In genomic region chr7:39624202-39624807, GRCh38 we compare ENCODE assay signal across 8 cellular contexts. TPM values are rescaled to one million over a fixed set of nuclear protein-coding genes. Genes with fewer than 3 reads are reported as not detected.
DNase-seq lines count a peak whose midpoint lies in the region; ATAC-seq and TF ChIP-seq lines count a peak whose summit lies in the region.

No MANE protein-coding gene starts in this region.

- H3K9ac ChIP-seq in endodermal cell (ENCODE audit: extremely low read depth, low read length, poor library complexity, severe bottlenecking) = peak overlapping the region; percentile 87

- CTCF ChIA-PET in CD8-positive, alpha-beta memory T cell (lab: Charles Lee) = interaction anchor here (1.2 to 2.0 kb wide), 3 partner anchors 44 to 122 kb away, joined by 3 to 8 read pairs (median 4); no protein-coding TSS in a partner anchor
- CTCF ChIA-PET in T-cell (lab: Charles Lee) = interaction anchor here in 1 of 2 donors (0.8 to 5.5 kb wide), 4 partner anchors 36 to 123 kb away, joined by 3 to 31 read pairs (median 4); no protein-coding TSS in a partner anchor

- peaks cover 44 to 62% (median 61%) of the 10 kb centered on the region in 3 donors for H3K4me1 Mint-ChIP-seq in CD8-positive, alpha-beta memory T cell
- H3K4me1 Mint-ChIP-seq in T-cell = peaks cover 55 to 60% (median 57%) of the 10 kb centered on the region in 3 donors
- peaks cover 42% of the 10 kb centered on the region for H3K4me1 Mint-ChIP-seq in endodermal cell
- H3K4me1 Mint-ChIP-seq in natural killer cell = peaks cover 43 to 45% of the 10 kb centered on the region in 2 donors

- H3K36me3 Mint-ChIP-seq in CD8-positive, alpha-beta memory T cell = peaks cover 0 to 26% (median 0%) of the 10 kb centered on the region in 3 donors
- H3K36me3 Mint-ChIP-seq in T-cell (peaks cover 14% of the 10 kb centered on the region), endodermal cell (ENCODE audit: low read depth) (peaks cover 2% of the 10 kb centered on the region), natural killer cell (no peaks in the 10 kb centered on the region)

- DNase-seq in CD8-positive, alpha-beta memory T cell = no peak
- DNase-seq in HFF-Myc (ENCODE audit: extremely low read depth, low read depth) (no peak), T-cell (peak in 5 of 34 experiments; percentile 5 to 24 (median 13)), endodermal cell (no peak), natural killer cell (no peak), DMS153 treated with DMSO at 0.1 percent for 48 hours (lab: John Stamatoyannopoulos, UW; ENCODE audit: unreplicated experiment) (no peak), SHP77 treated with DMSO at 0.1 percent for 48 hours (lab: John Stamatoyannopoulos, UW) (no peak), retina (no peak)

- no peak for ATAC-seq in T-cell (replicated peaks in 1 of 4)
- no peak for ATAC-seq in natural killer cell

- TF ChIP-seq CTCF in HFF-Myc (IDR thresholded peaks at IDR 0.05; ENCODE audit: low read depth, low read length, missing control alignments) = no peak
- no peak for TF ChIP-seq CTCF in endodermal cell (conservative IDR thresholded peaks at IDR 0.05)
- TF ChIP-seq CTCF in natural killer cell (IDR thresholded peaks at IDR 0.05) = no peak

- peak overlapping the region; percentile 89 to 97 (median 94) for H3K4me3 Mint-ChIP-seq in CD8-positive, alpha-beta memory T cell
- H3K4me3 Mint-ChIP-seq in T-cell (peak overlapping the region; percentile 94 to 99 (median 99)), endodermal cell (peak overlapping the region; percentile 80), natural killer cell (peak overlapping the region; percentile 100)

- peak overlapping the region; percentile 83 for H3K27ac ChIP-seq in CD8-positive, alpha-beta memory T cell (ENCODE audit: low read depth, low read length)
- H3K27ac ChIP-seq in endodermal cell (ENCODE audit: low read depth, low read length) = no peak overlapping the region

- H3K27me3 ChIP-seq in CD8-positive, alpha-beta memory T cell (ENCODE audit: insufficient read depth, low read length, poor library complexity, severe bottlenecking) = no peaks in the 10 kb centered on the region
- H3K27me3 ChIP-seq in endodermal cell (ENCODE audit: control insufficient read depth, insufficient read depth, low read length, poor library complexity, severe bottlenecking) = no peaks in the 10 kb centered on the region

- intact Hi-C loops in natural killer cell (cut with micrococcal nuclease) = loop anchor here (5.0 kb wide), 1 partner anchor 108 kb away; no protein-coding TSS in a partner anchor

- peaks cover 53% of the 10 kb centered on the region for H3K4me1 ChIP-seq in CD8-positive, alpha-beta memory T cell (ENCODE audit: insufficient read depth, low read length)
- peaks cover 6% of the 10 kb centered on the region for H3K4me1 ChIP-seq in endodermal cell (ENCODE audit: control insufficient read depth, insufficient read depth, low read length)

- 7 to 20% methylated on average over 1 to 10 of the region's 11 CpGs for WGBS in endodermal cell (ENCODE audit: insufficient coverage in 1 of 2, insufficient read length in 1 of 2), 2 experiments

- peak overlapping the region; percentile 71 to 98 (median 92) for H3K27ac Mint-ChIP-seq in CD8-positive, alpha-beta memory T cell
- H3K27ac Mint-ChIP-seq in T-cell (peak overlapping the region; percentile 95 to 96), endodermal cell (peak overlapping the region; percentile 87), natural killer cell (peak overlapping the region; percentile 87 to 91)

- H3K27me3 Mint-ChIP-seq in CD8-positive, alpha-beta memory T cell = no peaks in the 10 kb centered on the region
- H3K27me3 Mint-ChIP-seq in T-cell = no peaks in the 10 kb centered on the region
- no peaks in the 10 kb centered on the region for H3K27me3 Mint-ChIP-seq in endodermal cell (ENCODE audit: insufficient read depth)
- H3K27me3 Mint-ChIP-seq in natural killer cell (ENCODE audit: low read depth in 2 of 2) = no peaks in the 10 kb centered on the region

- peak overlapping the region; percentile 75 for H3K4me3 ChIP-seq in CD8-positive, alpha-beta memory T cell (ENCODE audit: low read length)
- H3K4me3 ChIP-seq in HFF-Myc (replicated peaks; ENCODE audit: low read depth, low read length) (peak overlapping the region; percentile 78), endodermal cell (ENCODE audit: low read length) (peak overlapping the region; percentile 92)

- H3K9me3 Mint-ChIP-seq in CD8-positive, alpha-beta memory T cell = no peaks in the 10 kb centered on the region
- H3K9me3 Mint-ChIP-seq in T-cell (no peaks in the 10 kb centered on the region), endodermal cell (no peaks in the 10 kb centered on the region), natural killer cell (no peaks in the 10 kb centered on the region)

- H3K36me3 ChIP-seq in CD8-positive, alpha-beta memory T cell (ENCODE audit: insufficient read depth, low read length) = no peaks in the 10 kb centered on the region
- no peaks in the 10 kb centered on the region for H3K36me3 ChIP-seq in endodermal cell (ENCODE audit: control insufficient read depth, insufficient read depth, low read length)

- H3K9me3 ChIP-seq in CD8-positive, alpha-beta memory T cell (ENCODE audit: low read length) = no peaks in the 10 kb centered on the region
- H3K9me3 ChIP-seq in endodermal cell (ENCODE audit: control insufficient read depth, low read length) = no peaks in the 10 kb centered on the region

- POLR2A ChIA-PET in CD8-positive, alpha-beta memory T cell (lab: Charles Lee) = interaction anchor here (2.0 to 2.3 kb wide), 4 partner anchors 10 to 326 kb away, joined by 4 to 14 read pairs (median 9); partner anchors contain the start of gene CDK13
- POLR2A ChIA-PET in T-cell (lab: Charles Lee) = interaction anchor here (0.7 to 0.9 kb wide), 2 partner anchors 18 to 19 kb away, joined by 3 to 4 read pairs; no protein-coding TSS in a partner anchor

RNA-seq across cellular contexts. Expression of gene RALA, which starts 0.9 kb away (rescaled TPM):
- 10 to 100 TPM; 32.9 to 33.0 TPM for total RNA-seq in CD8-positive, alpha-beta memory T cell
- polyA plus RNA-seq in CD8-positive, alpha-beta memory T cell = 38.6 TPM
- total RNA-seq in T-cell = 10 to 100 TPM; 24.4 to 49.8 (median 36.7) TPM
- total RNA-seq in endodermal cell = 10 to 100 TPM; 43.9 to 46.4 TPM
- polyA plus RNA-seq in endodermal cell (2013, experiment 1 of 2) = 46.2 TPM
- polyA plus RNA-seq in endodermal cell (2013, experiment 2 of 2) = 44.1 TPM
- total RNA-seq in natural killer cell = 10 to 100 TPM; 10.2 to 22.0 (median 16.8) TPM

RNA-seq across cellular contexts. Expression of gene YAE1, which starts 58.1 kb away (rescaled TPM):
- 10 to 100 TPM; 13.4 to 14.2 TPM for total RNA-seq in CD8-positive, alpha-beta memory T cell
- 12.7 TPM for polyA plus RNA-seq in CD8-positive, alpha-beta memory T cell
- 10 to 100 TPM in 4 of 5 donors, 1 to 10 TPM in 1; 7.5 to 21.9 (median 15.6) TPM for total RNA-seq in T-cell
- total RNA-seq in endodermal cell = 10 to 100 TPM; 20.9 to 30.0 TPM
- 38.3 TPM for polyA plus RNA-seq in endodermal cell (2013, experiment 1 of 2)
- 33.2 TPM for polyA plus RNA-seq in endodermal cell (2013, experiment 2 of 2)
- 1 to 10 TPM; 3.1 to 5.1 (median 3.4) TPM for total RNA-seq in natural killer cell
